8 cellular contexts compared by ENCODE assay signal in genomic region chr18:35240664-35241522, GRCh38. TPM values are rescaled to one million over a fixed set of nuclear protein-coding genes. Genes with fewer than 3 reads are reported as not detected.
DNase-seq lines count a peak whose midpoint lies in the region; ATAC-seq lines count a peak whose summit lies in the region.

Gene ZNF397, plus strand, starts transcription at chr18:35241034. Its CDS starts 1,437 bp downstream, at chr18:35242471.

- H3K27ac ChIP-seq in CD8-positive, alpha-beta memory T cell (ENCODE audit: low read depth, low read length), result peak within 1 kb of the TSS; percentile 97

- H3K27me3 ChIP-seq in CD8-positive, alpha-beta memory T cell (ENCODE audit: insufficient read depth, low read length, poor library complexity, severe bottlenecking), result no peaks in the 10 kb centered on the region

- CTCF ChIA-PET in CD8-positive, alpha-beta memory T cell (lab: Charles Lee), result interaction anchor here (0.6 to 1.9 kb wide), 7 partner anchors 11 to 214 kb away, joined by 3 to 8 read pairs (median 4); partner anchors contain the start of gene ZNF24

- no peaks in the 10 kb centered on the region for H3K9me3 ChIP-seq in CD8-positive, alpha-beta memory T cell (ENCODE audit: low read length)

- H3K4me1 Mint-ChIP-seq in CD8-positive, alpha-beta memory T cell, result peaks cover 18 to 36% (median 35%) of the 10 kb centered on the region in 3 donors
- H3K4me1 Mint-ChIP-seq in effector memory CD8-positive, alpha-beta T cell (ENCODE audit: low read depth in 2 of 2), result peaks cover 4 to 16% of the 10 kb centered on the region in 2 donors
- peaks cover 6% of the 10 kb centered on the region for H3K4me1 Mint-ChIP-seq in memory B cell

- H3K4me3 Mint-ChIP-seq in CD8-positive, alpha-beta memory T cell, result peak within 1 kb of the TSS; percentile 96 to 100 (median 97)
- peak within 1 kb of the TSS; percentile 98 to 99 for H3K4me3 Mint-ChIP-seq in effector memory CD8-positive, alpha-beta T cell
- H3K4me3 Mint-ChIP-seq in memory B cell, result peak within 1 kb of the TSS; percentile 97

- H3K4me1 ChIP-seq in CD8-positive, alpha-beta memory T cell (ENCODE audit: insufficient read depth, low read length), result peaks cover 18% of the 10 kb centered on the region

- H3K36me3 Mint-ChIP-seq in CD8-positive, alpha-beta memory T cell, result peaks cover 26 to 43% (median 27%) of the 10 kb centered on the region in 3 donors
- peaks cover 38% of the 10 kb centered on the region for H3K36me3 Mint-ChIP-seq in effector memory CD8-positive, alpha-beta T cell (ENCODE audit: insufficient read depth)
- peaks cover 33% of the 10 kb centered on the region for H3K36me3 Mint-ChIP-seq in memory B cell

- peaks cover 34% of the 10 kb centered on the region for H3K36me3 ChIP-seq in CD8-positive, alpha-beta memory T cell (ENCODE audit: insufficient read depth, low read length)

- POLR2A ChIA-PET in CD8-positive, alpha-beta memory T cell (lab: Charles Lee), result interaction anchor here (0.6 to 1.9 kb wide), 9 partner anchors 26 to 732 kb away, joined by 3 to 14 read pairs (median 4); partner anchors contain the start of genes MAPRE2, ZNF24 and ZSCAN30

- peak; percentile 94 for ATAC-seq in GM19468 (IDR thresholded peaks at IDR 0.05; ENCODE audit: extremely low read depth, unreplicated experiment)
- ATAC-seq in effector memory CD8-positive, alpha-beta T cell (replicated peaks), result peak; percentile 97
- peak; percentile 97 for ATAC-seq in memory B cell (ENCODE audit: low read depth)

- peaks cover 0 to 4% (median 0%) of the 10 kb centered on the region in 5 donors for H3K9me3 Mint-ChIP-seq in CD8-positive, alpha-beta memory T cell
- H3K9me3 Mint-ChIP-seq in effector memory CD8-positive, alpha-beta T cell, result peaks cover 0 to 2% of the 10 kb centered on the region in 2 donors
- H3K9me3 Mint-ChIP-seq in memory B cell, result peaks cover 12% of the 10 kb centered on the region

- peaks cover 0 to 2% of the 10 kb centered on the region in 2 donors for H3K27me3 Mint-ChIP-seq in CD8-positive, alpha-beta memory T cell
- no peaks in the 10 kb centered on the region for H3K27me3 Mint-ChIP-seq in effector memory CD8-positive, alpha-beta T cell
- H3K27me3 Mint-ChIP-seq in memory B cell, result no peaks in the 10 kb centered on the region

- peak within 1 kb of the TSS; percentile 97 to 100 (median 98) for H3K27ac Mint-ChIP-seq in CD8-positive, alpha-beta memory T cell
- H3K27ac Mint-ChIP-seq in effector memory CD8-positive, alpha-beta T cell, result peak within 1 kb of the TSS; percentile 99 to 100
- H3K27ac Mint-ChIP-seq in memory B cell, result peak within 1 kb of the TSS; percentile 98

- DNase-seq in CD8-positive, alpha-beta memory T cell, result peak; percentile 91 to 97 (median 94)
- DNase-seq in HS-5 (ENCODE audit: low read depth), result peak; percentile 64
- DNase-seq in NK-92 treated with Interleukin-12 subunit alpha and Interleukin-12 subunit beta, amount 100 ng/mL, for 24 hours (lab: John Stamatoyannopoulos, UW), result peak; percentile 92
- DNase-seq in activated CD8-positive, alpha-beta memory T cell treated with anti-CD3 and anti-CD28 coated beads for 4 hours (ENCODE audit: low read depth in 2 of 2), result peak; percentile 93
- peak; percentile 93 to 94 (median 93) for DNase-seq in effector memory CD8-positive, alpha-beta T cell
- peak; percentile 89 to 93 for DNase-seq in memory B cell (ENCODE audit: low spot score in 2 of 2)
- DNase-seq in stimulated activated CD8-positive, alpha-beta memory T cell treated with anti-CD3 and anti-CD28 coated beads, Interleukin-12 subunit alpha, Interleukin-12 subunit beta, amount 100 ng/mL, for 24 hours (ENCODE audit: extremely low read depth), result peak; percentile 95

- peak within 1 kb of the TSS; percentile 91 for H3K4me3 ChIP-seq in CD8-positive, alpha-beta memory T cell (ENCODE audit: low read length)

RNA-seq across cellular contexts. Expression of gene ZNF397, which starts in this region (rescaled TPM):
- total RNA-seq in CD8-positive, alpha-beta memory T cell, result 10 to 100 TPM; 20.9 to 22.5 TPM
- 6.7 TPM for polyA plus RNA-seq in CD8-positive, alpha-beta memory T cell

Comparison
In these comparisons a context has a peak if more than half of its experiments do, and no peak if none do; other contexts are left out.
1. Peak in every context shown above with its lines: DNase-seq, ATAC-seq, H3K4me3 ChIP-seq and H3K27ac ChIP-seq.